Comparison of ENCODE assay signal across 11 cellular contexts in the genomic region with DNA sequence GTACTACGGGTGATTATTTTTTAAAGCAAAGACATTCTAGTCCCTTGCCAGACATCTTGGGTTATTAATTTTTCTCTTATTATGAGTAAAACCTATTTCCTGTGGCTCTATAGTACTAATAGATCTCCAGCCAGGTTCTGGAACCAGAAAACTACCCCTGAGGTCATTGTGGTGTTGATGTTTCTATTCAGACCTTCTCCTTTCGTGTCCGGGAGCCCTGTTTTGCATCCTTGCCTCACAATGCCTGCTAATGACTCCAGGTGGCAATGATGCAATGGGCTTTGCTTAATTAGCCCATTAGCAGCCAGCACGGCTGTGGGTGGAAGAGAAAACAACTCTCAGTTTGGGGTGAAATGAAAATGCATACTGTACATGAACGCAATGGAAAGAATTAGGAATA.
A peak's percentile ranks its signal among the peaks of the same experiment; 100 is the strongest.
DNase-seq lines count a peak whose midpoint lies in the region; ATAC-seq, FAIRE-seq and TF ChIP-seq lines count a peak whose summit lies in the region.
"Had no signal": no experiment of that assay in that cellular context is flagged by ENCODE, and none has a peak within 500 bp of the region (broad histone marks: within the 10 kb centered on the region; RNA-seq: fewer than 3 reads in every experiment).

No MANE protein-coding gene starts in this region.

- TF ChIP-seq POLR2A in GM12878 (IDR thresholded peaks at IDR 0.05; ENCODE audit: low read depth, low read length) = no peak
- TF ChIP-seq POLR2A in vagina (IDR thresholded peaks at IDR 0.05) = no peak
- TF ChIP-seq POLR2A in GM12891 (IDR thresholded peaks at IDR 0.05; ENCODE audit: low read depth, low read length) = no peak

- ATAC-seq in GM18517 (IDR thresholded peaks at IDR 0.05; ENCODE audit: unreplicated experiment) (peak; percentile 67), GM21576 (IDR thresholded peaks at IDR 0.05; ENCODE audit: unreplicated experiment) (peak; percentile 53), HG03521 (IDR thresholded peaks at IDR 0.05; ENCODE audit: unreplicated experiment) (peak; percentile 81), GM12878 (peak; percentile 98), PC-3 (no peak)

- no peaks in the 10 kb centered on the region for H3K27me3 ChIP-seq in GM12878 (replicated peaks in 1 of 2; ENCODE audit: control insufficient read depth in 2 of 2, insufficient read depth in 2 of 2, low read length in 1 of 2)
- no peaks in the 10 kb centered on the region for H3K27me3 ChIP-seq in vagina
- H3K27me3 ChIP-seq in PC-3 (ENCODE audit: low read length) = no peaks in the 10 kb centered on the region
- H3K27me3 ChIP-seq: tibial artery had no signal

- intact Hi-C loops in GM12878 (cut with micrococcal nuclease; ENCODE audit: unreplicated experiment) = no loop called here
- intact Hi-C loops in vagina (cut with DNase I) = no loop called here
- intact Hi-C loops in PC-3 (cut with micrococcal nuclease) = no loop called here

- H2AFZ ChIP-seq in GM12878 (ENCODE audit: control insufficient read depth, low read depth, low read length) = no peak overlapping the region
- no peak overlapping the region for H2AFZ ChIP-seq in PC-3 (ENCODE audit: low read length)

- no peak overlapping the region for H3K9ac ChIP-seq in GM12878 (ENCODE audit: control insufficient read depth, insufficient read depth, low read length)
- H3K9ac ChIP-seq in PC-3 (ENCODE audit: low read length) = no peak overlapping the region

- FAIRE-seq in GM12878 (lab: Jason Lieb, UNC) (no peak), GM12891 (lab: Jason Lieb, UNC) (no peak)

- no peak for TF ChIP-seq CTCF in GM12878 (IDR thresholded peaks at IDR 0.05 in 2 of 3, conservative IDR thresholded peaks at IDR 0.05 in 1 of 3; ENCODE audit: control insufficient read depth in 2 of 3, extremely low read depth in 1 of 3, insufficient read depth in 1 of 3, low read depth in 3 of 3, low read length in 3 of 3)
- no peak for TF ChIP-seq CTCF in vagina (IDR thresholded peaks at IDR 0.05)
- TF ChIP-seq CTCF in PC-3 (conservative IDR thresholded peaks at IDR 0.05; ENCODE audit: low read depth, low read length) = no peak

- no peak overlapping the region for H3K27ac ChIP-seq in GM12878 (ENCODE audit: control insufficient read depth, insufficient read depth)
- no peak overlapping the region for H3K27ac ChIP-seq in vagina
- H3K27ac ChIP-seq in PC-3 (ENCODE audit: low read length) = no peak overlapping the region
- H3K27ac ChIP-seq: tibial artery had no signal

- H3K4me2 ChIP-seq in GM12878 (ENCODE audit: control insufficient read depth, insufficient read depth) (no peak overlapping the region), PC-3 (ENCODE audit: low read length) (no peak overlapping the region)

- DNase-seq in GM12878 (ENCODE audit: low read depth, low spot score) (peak; percentile 38), vagina (ENCODE audit: extremely low spot score in 2 of 2) (no peak), GM12891 (ENCODE audit: insufficient read length, low spot score) (no peak), PC-3 (no peak)
- DNase-seq in activated effector memory CD4-positive, alpha-beta T cell treated with anti-CD3 and anti-CD28 coated beads, Interleukin-2, amount 50 U/mL, for 16 hours = no peak
- DNase-seq: activated CD4-positive, alpha-beta memory T cell treated with anti-CD3 and anti-CD28 coated beads for 36 hours; NCI-H526; tibial artery had no signal

- no peaks in the 10 kb centered on the region for H4K20me1 ChIP-seq in GM12878 (ENCODE audit: control insufficient read depth, insufficient read depth)
- H4K20me1 ChIP-seq in PC-3 (ENCODE audit: low read length) = no peaks in the 10 kb centered on the region

- H3K9me3 ChIP-seq in GM12878 (replicated peaks; ENCODE audit: control insufficient read depth, insufficient read depth, low read length) (no peaks in the 10 kb centered on the region), vagina (no peaks in the 10 kb centered on the region), PC-3 (ENCODE audit: low read length) (no peaks in the 10 kb centered on the region)
- H3K9me3 ChIP-seq: tibial artery had no signal

- H3K4me1 ChIP-seq in GM12878 (ENCODE audit: control insufficient read depth, insufficient read depth, low read length) (no peaks in the 10 kb centered on the region), vagina (no peaks in the 10 kb centered on the region), PC-3 (ENCODE audit: insufficient read depth, low read length) (no peaks in the 10 kb centered on the region)
- H3K4me1 ChIP-seq: tibial artery had no signal

- in situ Hi-C loops in GM12878 (cut with MboI) = no loop called here

- H3K4me3 ChIP-seq in GM12878 = no peak overlapping the region
- H3K4me3 ChIP-seq in vagina = no peak overlapping the region
- H3K4me3 ChIP-seq in PC-3 (ENCODE audit: low read length) = no peak overlapping the region
- H3K4me3 ChIP-seq: tibial artery had no signal

- under 1% methylated on average over 5 of the region's 5 CpGs for WGBS in GM12878 (ENCODE audit: insufficient coverage, insufficient replicate concordance, low lambda C conversion rate, missing lambda C conversion rate)

- H3K9me2 ChIP-seq in PC-3 (replicated peaks; ENCODE audit: low read length) = no peaks in the 10 kb centered on the region

- TF ChIP-seq EP300 in GM12878 (IDR thresholded peaks at IDR 0.05; ENCODE audit: borderline replicate concordance in 1 of 2, control insufficient read depth in 1 of 2, low read depth in 2 of 2, low read length in 2 of 2) = peak; percentile 44 to 52; a peak in 2 of 4 replicates

- TF ChIP-seq RAD21 in GM12878 (IDR thresholded peaks at IDR 0.05; ENCODE audit: insufficient read depth, low read depth, low read length) = no peak

- POLR2A ChIA-PET in GM12878 (lab: Charles Lee) = no interaction called here
- POLR2A ChIA-PET in PC-3 (lab: Charles Lee; ENCODE audit: unreplicated experiment) = no interaction called here

- CTCF ChIA-PET in GM12878 (lab: Yijun Ruan, JAX) (interaction anchor here (1.5 kb wide), 1 partner anchor 9 kb away, joined by 4 read pairs; no protein-coding TSS in a partner anchor), PC-3 (lab: Charles Lee) (no interaction called here)

- BruUV-seq in GM12878 (replicated peaks; lab: Mats Ljungman, UMichigan) (no TSS peak), PC-3 (replicated peaks; lab: Mats Ljungman, UMichigan) (no TSS peak)

- RAD21 ChIA-PET in GM12878 (lab: Charles Lee; ENCODE audit: unreplicated experiment) = no interaction called here

- no peaks in the 10 kb centered on the region for H3F3A ChIP-seq in PC-3 (ENCODE audit: low read length, unreplicated experiment)

- SMC1A ChIA-PET in GM12878 (lab: Charles Lee; ENCODE audit: uncharacterized antibody, unreplicated experiment) = no interaction called here

- no peaks in the 10 kb centered on the region for H3K36me3 ChIP-seq in GM12878 (ENCODE audit: control insufficient read depth in 2 of 2, insufficient read depth in 2 of 2, low read length in 1 of 2)
- no peaks in the 10 kb centered on the region for H3K36me3 ChIP-seq in vagina
- H3K36me3 ChIP-seq in PC-3 (ENCODE audit: low read depth, low read length) = no peaks in the 10 kb centered on the region
- H3K36me3 ChIP-seq: tibial artery had no signal

- H3K79me2 ChIP-seq in GM12878 (ENCODE audit: control insufficient read depth, insufficient read depth, low read length) = no peaks in the 10 kb centered on the region
- no peaks in the 10 kb centered on the region for H3K79me2 ChIP-seq in PC-3 (ENCODE audit: low read length)

TF ChIP-seq in GM12878, 131 proteins besides CTCF, POLR2A, EP300 and RAD21 (continues in another document):
- TF ChIP-seq SUPT20H (IDR thresholded peaks at IDR 0.05; ENCODE audit: borderline replicate concordance, control insufficient read depth, low read depth, low read length) (no peak), SIN3A (IDR thresholded peaks at IDR 0.05; ENCODE audit: low read depth, low read length) (no peak), MTA2 (IDR thresholded peaks at IDR 0.05; ENCODE audit: low read depth) (peak; percentile 99), SMAD5 (IDR thresholded peaks at IDR 0.05; ENCODE audit: low read depth) (no peak), RUNX3 (IDR thresholded peaks at IDR 0.05; ENCODE audit: low read length) (no peak), CEBPB (IDR thresholded peaks at IDR 0.05; ENCODE audit: borderline replicate concordance in 1 of 2, low read depth in 2 of 2, low read length in 2 of 2) (peak in 1 of 2 experiments; percentile 34; a peak in 1 of 4 replicates), FOXK2 (IDR thresholded peaks at IDR 0.05) (no peak), BHLHE40 (IDR thresholded peaks at IDR 0.05; ENCODE audit: borderline replicate concordance in 1 of 2, low read depth in 2 of 2, low read length in 1 of 2) (peak in 1 of 2 experiments; percentile 34; a peak in 1 of 4 replicates), IKZF2 (IDR thresholded peaks at IDR 0.05) (peak; percentile 64 to 77; a peak in 3 of 4 replicates), EED (IDR thresholded peaks at IDR 0.05; ENCODE audit: low read depth) (no peak), ATF7 (IDR thresholded peaks at IDR 0.05; ENCODE audit: low read depth) (peak; percentile 94)
- TF ChIP-seq, protein P1, sequence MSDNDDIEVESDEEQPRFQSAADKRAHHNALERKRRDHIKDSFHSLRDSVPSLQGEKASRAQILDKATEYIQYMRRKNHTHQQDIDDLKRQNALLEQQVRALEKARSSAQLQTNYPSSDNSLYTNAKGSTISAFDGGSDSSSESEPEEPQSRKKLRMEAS (IDR thresholded peaks at IDR 0.05; ENCODE audit: low read depth, low read length) = no peak

TF ChIP-seq in GM12891, 5 proteins besides CTCF, POLR2A, EP300 and RAD21:
- TF ChIP-seq POLR2AphosphoS5 (IDR thresholded peaks at IDR 0.05; ENCODE audit: low read depth, low read length) (no peak), SPI1 (IDR thresholded peaks at IDR 0.05; ENCODE audit: low read depth, low read length) (no peak)
